ENCODE assay signal across 8 cellular contexts in the genomic region with DNA sequence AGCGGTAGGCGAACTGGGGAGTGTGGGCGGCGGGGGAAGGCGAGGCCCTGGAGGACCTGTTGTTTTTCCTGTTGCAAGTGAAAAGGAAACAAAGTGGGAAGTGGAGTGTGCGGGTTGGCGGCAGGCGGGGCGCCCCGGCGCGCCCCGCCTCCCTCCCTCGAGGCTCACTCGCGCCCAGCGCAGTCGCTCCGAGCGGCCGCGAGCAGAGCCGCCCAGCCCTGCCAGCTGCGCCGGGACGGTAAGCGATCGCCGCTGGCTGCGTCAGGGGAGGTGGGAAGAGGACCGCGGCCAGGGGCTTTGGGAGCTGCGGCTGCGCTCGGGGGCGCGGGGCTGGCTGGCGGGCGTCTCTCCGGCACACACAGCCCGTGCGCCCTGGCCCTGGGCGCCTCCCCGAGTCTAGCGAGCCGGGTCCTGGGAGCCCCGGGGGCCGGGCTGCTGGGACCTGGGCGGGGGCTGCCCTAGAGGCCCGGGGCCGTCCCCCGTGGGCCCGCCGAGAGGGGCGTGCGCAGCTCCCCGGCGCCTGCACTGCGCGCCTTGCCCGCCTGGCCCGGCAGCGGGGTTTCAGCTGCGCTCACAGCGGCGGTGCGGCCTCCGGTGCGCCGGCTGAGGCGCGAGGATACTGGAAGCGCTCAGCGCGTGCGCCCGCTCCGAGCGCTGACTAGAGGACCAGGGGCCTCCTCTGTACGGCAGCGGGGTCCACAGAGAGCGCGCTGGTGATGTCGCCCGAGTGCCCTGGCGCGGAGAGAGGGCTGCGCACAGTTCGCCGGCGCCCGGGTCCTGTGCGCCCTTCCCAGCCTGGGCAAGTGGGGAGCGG. TPM values are rescaled to one million over a fixed set of nuclear protein-coding genes. Genes with fewer than 3 reads are reported as not detected.
DNase-seq lines count a peak whose midpoint lies in the region; ATAC-seq, FAIRE-seq and TF ChIP-seq lines count a peak whose summit lies in the region.

A gene (plus strand): TSS at position 167 of the 814 bp plus-strand sequence. CDS start 58,725 bp downstream, outside the sequence.

- TF ChIP-seq CTCF in K562 (IDR thresholded peaks at IDR 0.05 in 2 of 3, conservative IDR thresholded peaks at IDR 0.05 in 1 of 3; ENCODE audit: insufficient read depth in 2 of 3, low read depth in 1 of 3, low read length in 3 of 3): peak in 1 of 3 experiments; percentile 13; a peak in 1 of 6 replicates

- no peak for TF ChIP-seq EP300 in K562 (IDR thresholded peaks at IDR 0.05; ENCODE audit: low read length)

- H3K4me1 ChIP-seq in K562 (replicated peaks in 1 of 2; ENCODE audit: control insufficient read depth in 2 of 2, insufficient read depth in 2 of 2, low read length in 2 of 2): peaks cover 7 to 36% of the 10 kb centered on the region in 2 experiments; a peak in 4 of 5 replicates

- 3% methylated on average over 86 of the region's 94 CpGs for WGBS in K562 (ENCODE audit: insufficient coverage, low coverage, missing lambda C conversion rate)

- H3K4me2 ChIP-seq in K562 (ENCODE audit: insufficient read depth, low read length): peak within 1 kb of the TSS; percentile 55

- POLR2A ChIA-PET in K562 (lab: Yijun Ruan, JAX): interaction anchor here (0.7 to 1.7 kb wide), 3 partner anchors 10 to 30 kb away, joined by 3 to 6 read pairs (median 4); no protein-coding TSS in a partner anchor

- peak within 1 kb of the TSS; percentile 48 for H3K4me3 ChIP-seq in K562

- no peaks in the 10 kb centered on the region for H3K36me3 ChIP-seq in K562 (ENCODE audit: control insufficient read depth, insufficient read depth, low read length)

- ATAC-seq in K562 (peak; percentile 77), GM21717 (IDR thresholded peaks at IDR 0.05; ENCODE audit: unreplicated experiment) (no peak), GM21825 (IDR thresholded peaks at IDR 0.05; ENCODE audit: unreplicated experiment) (no peak)

- no peak for TF ChIP-seq POLR2A in K562 (conservative IDR thresholded peaks at IDR 0.05)

- H4K20me1 ChIP-seq in K562 (replicated peaks; ENCODE audit: control insufficient read depth, insufficient read depth, low read length): no peaks in the 10 kb centered on the region

- no peaks in the 10 kb centered on the region for H3K9me3 ChIP-seq in K562 (replicated peaks; ENCODE audit: control insufficient read depth, insufficient read depth, low read depth, low read length)

- H3K27me3 ChIP-seq in K562 (ENCODE audit: control insufficient read depth in 2 of 2, insufficient read depth in 2 of 2, low read length in 2 of 2): peaks cover 6 to 9% of the 10 kb centered on the region in 2 experiments; a peak in 3 of 5 replicates

- peak; percentile 62 for DNase-seq in GF-D8 (lab: John Stamatoyannopoulos, UW)
- DNase-seq in HK-2 (ENCODE audit: unreplicated experiment): peak; percentile 19
- DNase-seq in T-helper 1 cell: peak in 3 of 5 donors; percentile 23 to 45 (median 38)
- DNase-seq in K562 (ENCODE audit: extremely low read depth in 1 of 4, low spot score in 3 of 4): peak in 3 of 4 experiments; percentile 46 to 71 (median 68)
- peak; percentile 64 for DNase-seq in iris pigment epithelial cell (ENCODE audit: low read depth)
- DNase-seq in stimulated activated CD4-positive, alpha-beta T cell treated with anti-CD3 and anti-CD28 coated beads, Interleukin-15, amount 100 ng/mL, for 24 hours: peak; percentile 67

- no peaks in the 10 kb centered on the region for H3K79me2 ChIP-seq in K562 (ENCODE audit: control insufficient read depth, insufficient read depth, low read length)

- BruUV-seq in K562 (replicated peaks; lab: Mats Ljungman, UMichigan): no TSS peak

- TF ChIP-seq RAD21 in K562 (CRISPR knock-in tag; conservative IDR thresholded peaks at IDR 0.05 in 1 of 2, IDR thresholded peaks at IDR 0.05 in 1 of 2): no peak

- CTCF ChIA-PET in K562 (lab: Yijun Ruan, JAX; ENCODE audit: low intra/inter-chr PET ratio): interaction anchor here (0.6 kb wide), 1 partner anchor 70 kb away, joined by 3 read pairs; no protein-coding TSS in a partner anchor

- in situ Hi-C loops in K562 (cut with MboI): no loop called here

- H2AFZ ChIP-seq in K562 (ENCODE audit: low read depth, low read length): peak within 1 kb of the TSS; percentile 61

- H3K9ac ChIP-seq in K562 (ENCODE audit: insufficient read depth in 1 of 2, low read depth in 2 of 2, low read length in 2 of 2): peak within 1 kb of the TSS in 1 of 2 experiments; percentile 87; a peak in 2 of 4 replicates

- intact Hi-C loops in K562 (cut with micrococcal nuclease): no loop called here

- FAIRE-seq in K562 (lab: Jason Lieb, UNC): no peak

- H3K27ac ChIP-seq in K562 (ENCODE audit: extremely low read depth, low read depth, low read length): no peak within 1 kb of the TSS

- H3K9me1 ChIP-seq in K562 (ENCODE audit: control insufficient read depth, insufficient read depth, low read length): no peaks in the 10 kb centered on the region

TF ChIP-seq in K562, 482 proteins besides CTCF, POLR2A, EP300 and RAD21 (continues in another document):
- TF ChIP-seq KDM5B (IDR thresholded peaks at IDR 0.05; ENCODE audit: insufficient replicate concordance, low read depth, low read length): peak; percentile 45
- TF ChIP-seq KDM2B (CRISPR knock-in tag; IDR thresholded peaks at IDR 0.05): 0 out of 2 replicates have a peak, but pooled peaks have one; percentile 33
- no peak for TF ChIP-seq MIER1 (IDR thresholded peaks at IDR 0.05; ENCODE audit: low read depth)
- no peak for TF ChIP-seq GTF2F1 (IDR thresholded peaks at IDR 0.05; ENCODE audit: low read depth, low read length)
- TF ChIP-seq ZNF780A (CRISPR knock-in tag; IDR thresholded peaks at IDR 0.05): no peak
- no peak for TF ChIP-seq KHSRP (IDR thresholded peaks at IDR 0.05)
- 0 out of 2 replicates have a peak, but pooled peaks have one; percentile 47 for TF ChIP-seq POLR2G (IDR thresholded peaks at IDR 0.05; ENCODE audit: low read depth, low read length)
- 0 out of 2 replicates have a peak, but pooled peaks have one; percentile 18 for TF ChIP-seq ERF (CRISPR knock-in tag; IDR thresholded peaks at IDR 0.05)
- TF ChIP-seq, protein P1, sequence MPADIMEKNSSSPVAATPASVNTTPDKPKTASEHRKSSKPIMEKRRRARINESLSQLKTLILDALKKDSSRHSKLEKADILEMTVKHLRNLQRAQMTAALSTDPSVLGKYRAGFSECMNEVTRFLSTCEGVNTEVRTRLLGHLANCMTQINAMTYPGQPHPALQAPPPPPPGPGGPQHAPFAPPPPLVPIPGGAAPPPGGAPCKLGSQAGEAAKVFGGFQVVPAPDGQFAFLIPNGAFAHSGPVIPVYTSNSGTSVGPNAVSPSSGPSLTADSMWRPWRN (IDR thresholded peaks at IDR 0.05; ENCODE audit: low read depth): no peak
- TF ChIP-seq ELF2 (CRISPR knock-in tag; IDR thresholded peaks at IDR 0.05): no peak
- peak; percentile 29 for TF ChIP-seq TAF1 (IDR thresholded peaks at IDR 0.05; ENCODE audit: control insufficient read depth, extremely low read depth, insufficient read depth, low read length, severe bottlenecking)

RNA-seq across cellular contexts. Expression of the gene that starts here (rescaled TPM):
- total RNA-seq in K562 (2011; cell fraction: chromatin; rRNA removed; ENCODE audit: low replicate concordance): 17.5 and 44.3 TPM in 2 replicates
- total RNA-seq in K562 (2011; cell fraction: nucleolus; rRNA removed): 32.4 and 33.3 TPM in 2 replicates
- total RNA-seq in K562 (2011; cell fraction: nucleoplasm; rRNA removed): 16.6 and 20.1 TPM in 2 replicates
- total RNA-seq in K562 (2014; rRNA removed): 7.4 and 15.2 TPM in 2 replicates
- 4.4 and 5.1 TPM in 2 replicates for total RNA-seq in K562 (2014; rRNA removed; fragmentation: Illumina TruSeq; extraction: Trizol)
- 7.2 and 8.2 TPM in 2 replicates for total RNA-seq in K562 (2015; rRNA removed; fragmentation: Illumina TruSeq; extraction: Trizol)
- 19.5 and 20.8 TPM in 2 replicates for total RNA-seq in K562 (2021)
- 5.6 and 14.8 TPM in 2 replicates for polyA plus RNA-seq in K562 (2011; rRNA removed)
- polyA plus RNA-seq in K562 (2011; cell fraction: cytosol; rRNA removed): 8.3 and 11.4 TPM in 2 replicates
- 24.4 and 38.0 TPM in 2 replicates for polyA plus RNA-seq in K562 (2011; cell fraction: nucleus; rRNA removed)
- 11.3 and 21.5 TPM in 2 replicates for polyA plus RNA-seq in K562 (2012)
- polyA plus RNA-seq in K562 (2014; fragmentation: Illumina TruSeq; extraction: Trizol): 9.5 and 12.5 TPM in 2 replicates
- 1 to 10 TPM; 1.8 to 2.0 TPM for polyA plus RNA-seq in K562 (2014; fragmentation: Nextera tagmentation; extraction: Ambion mirVana)
- polyA plus RNA-seq in K562 (2014; rRNA removed): 10.8 and 11.1 TPM in 2 replicates
- polyA minus RNA-seq in K562 (2011; rRNA and poly(A)+ RNA removed): 5.2 and 8.9 TPM in 2 replicates
- 7.1 and 15.0 TPM in 2 replicates for polyA minus RNA-seq in K562 (2011; cell fraction: cytosol; rRNA and poly(A)+ RNA removed)
- 12.5 and 24.8 TPM in 2 replicates for polyA minus RNA-seq in K562 (2011; cell fraction: nucleus; rRNA and poly(A)+ RNA removed)
